Comparison of ENCODE assay signal across 2 cellular contexts in the genomic region with DNA sequence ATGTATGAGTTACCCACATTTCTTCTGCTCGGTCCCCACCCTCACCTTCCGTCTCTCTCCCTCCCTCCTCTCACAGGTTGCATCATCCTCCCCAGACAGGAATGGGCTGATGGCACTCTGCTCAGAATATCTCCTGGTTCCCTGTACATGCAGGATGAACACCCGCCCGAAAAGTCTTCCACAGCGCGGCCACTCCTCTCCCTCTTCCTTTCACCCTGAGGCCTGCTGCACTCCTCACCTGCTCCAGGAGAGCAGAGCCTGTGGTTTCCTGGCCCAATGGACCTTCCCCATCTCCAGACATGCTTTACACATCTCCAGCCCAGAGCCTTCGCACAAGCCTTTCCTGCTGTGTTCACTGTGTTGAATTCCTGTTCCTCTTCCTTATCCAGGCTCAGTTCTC.
TF ChIP-seq lines count a peak whose summit lies in the region.

No MANE protein-coding gene starts in this region.

TF ChIP-seq in GM23338, 12 proteins besides CTCF, POLR2A, EP300 and RAD21:
- TF ChIP-seq ZNF331 (CRISPR knock-in tag; IDR thresholded peaks at IDR 0.05; ENCODE audit: low read depth) (no peak), STAT1 (IDR thresholded peaks at IDR 0.05; ENCODE audit: unreplicated experiment) (no peak)

TF ChIP-seq in IMR-90, 13 proteins besides CTCF, POLR2A, EP300 and RAD21:
- TF ChIP-seq RCOR1 (IDR thresholded peaks at IDR 0.05; ENCODE audit: insufficient replicate concordance, low read length) (no peak), MXI1 (IDR thresholded peaks at IDR 0.05; ENCODE audit: borderline replicate concordance, low read depth, low read length) (no peak), CHD1 (IDR thresholded peaks at IDR 0.05; ENCODE audit: low read depth, low read length) (no peak), SMC3 (IDR thresholded peaks at IDR 0.05; ENCODE audit: low read depth, low read length) (no peak), MAZ (IDR thresholded peaks at IDR 0.05; ENCODE audit: borderline replicate concordance, low read depth, low read length) (no peak), CEBPB (IDR thresholded peaks at IDR 0.05; ENCODE audit: low read depth, low read length) (no peak)
- TF ChIP-seq, protein P1, sequence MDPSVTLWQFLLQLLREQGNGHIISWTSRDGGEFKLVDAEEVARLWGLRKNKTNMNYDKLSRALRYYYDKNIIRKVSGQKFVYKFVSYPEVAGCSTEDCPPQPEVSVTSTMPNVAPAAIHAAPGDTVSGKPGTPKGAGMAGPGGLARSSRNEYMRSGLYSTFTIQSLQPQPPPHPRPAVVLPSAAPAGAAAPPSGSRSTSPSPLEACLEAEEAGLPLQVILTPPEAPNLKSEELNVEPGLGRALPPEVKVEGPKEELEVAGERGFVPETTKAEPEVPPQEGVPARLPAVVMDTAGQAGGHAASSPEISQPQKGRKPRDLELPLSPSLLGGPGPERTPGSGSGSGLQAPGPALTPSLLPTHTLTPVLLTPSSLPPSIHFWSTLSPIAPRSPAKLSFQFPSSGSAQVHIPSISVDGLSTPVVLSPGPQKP (IDR thresholded peaks at IDR 0.05; ENCODE audit: borderline replicate concordance, low read depth, low read length): no peak
TF ChIP-seq in IMR-90: peak in this region for 0.
